ENCODE assay signal across 22 cellular contexts in genomic region chrX:25154168-25154567, GRCh38.
"Had no signal": no experiment of that assay in that cellular context is flagged by ENCODE, and none has a peak within 500 bp of the region (broad histone marks: within the 10 kb centered on the region; RNA-seq: fewer than 3 reads in every experiment).

No MANE protein-coding gene starts in this region.

- H3K4me1 Mint-ChIP-seq: activated naive CD4-positive, alpha-beta T cell treated with anti-CD3 and anti-CD28 coated beads, Interleukin-2, amount 50 U/mL, for 24 hours; brain; central memory CD8-positive, alpha-beta T cell had no signal

- H3K9me3 Mint-ChIP-seq: activated naive CD4-positive, alpha-beta T cell treated with anti-CD3 and anti-CD28 coated beads, Interleukin-2, amount 50 U/mL, for 24 hours; brain; central memory CD8-positive, alpha-beta T cell; T-helper 1 cell treated with Interleukin-12 subunit alpha and Interleukin-12 subunit beta and Interleukin-4 antibody, amounts not matched to agents 30 μg/mL and 1 μg/mL, for 36 hours; WTC11 had no signal

- H3K27ac ChIP-seq: KMS-11 had no signal

- DNase-seq: activated CD4-positive, alpha-beta T cell treated with anti-CD3 and anti-CD28 coated beads for 48 hours; activated CD4-positive, alpha-beta T cell treated with anti-CD3 and anti-CD28 coated beads, Interleukin-2, amount 50 U/mL, for 4 hours; activated CD4-positive, CD25-positive, alpha-beta regulatory T cell treated with anti-CD3 and anti-CD28 coated beads, Interleukin-2, amount 50 U/mL, for 72 hours; activated CD8-positive, alpha-beta memory T cell treated with anti-CD3 and anti-CD28 coated beads, Interleukin-2, amount 50 U/mL, for 48 hours; activated CD8-positive, alpha-beta T cell treated with anti-CD3 and anti-CD28 coated beads, Interleukin-2, amount 10 ng/mL, durations not matched to agents 7 days and 5 days; activated T-cell treated with anti-CD3 and anti-CD28 coated beads, Interleukin-2, amount 50 U/mL, for 1 hour; aorta; cortex of kidney; NCI-H1092; NCI-H1436; NCI-H1694 treated with DMSO at 0.1 percent for 48 hours; NCI-H2081 treated with DMSO at 0.1 percent for 48 hours; NCI-H446 treated with DMSO at 0.1 percent for 48 hours; NCI-H526; PC-3; SHP77 treated with DMSO at 0.1 percent for 48 hours had no signal

- H3K27ac Mint-ChIP-seq: activated CD8-positive, alpha-beta T cell treated with anti-CD3 and anti-CD28 coated beads, Interleukin-2, amount 10 ng/mL, durations not matched to agents 7 days and 5 days; activated naive CD4-positive, alpha-beta T cell treated with anti-CD3 and anti-CD28 coated beads, Interleukin-2, amount 50 U/mL, for 24 hours; brain; T-helper 1 cell treated with Interleukin-12 subunit alpha and Interleukin-12 subunit beta and Interleukin-4 antibody, amounts not matched to agents 30 μg/mL and 1 μg/mL, for 36 hours; WTC11 had no signal

- H3K27me3 Mint-ChIP-seq: activated naive CD4-positive, alpha-beta T cell treated with anti-CD3 and anti-CD28 coated beads, Interleukin-2, amount 50 U/mL, for 24 hours had no signal

- H3K36me3 Mint-ChIP-seq: activated naive CD4-positive, alpha-beta T cell treated with anti-CD3 and anti-CD28 coated beads, Interleukin-2, amount 50 U/mL, for 24 hours; brain; WTC11 had no signal

- H3K4me3 Mint-ChIP-seq: activated CD8-positive, alpha-beta T cell treated with anti-CD3 and anti-CD28 coated beads, Interleukin-2, amount 10 ng/mL, durations not matched to agents 7 days and 5 days; activated naive CD4-positive, alpha-beta T cell treated with anti-CD3 and anti-CD28 coated beads, Interleukin-2, amount 50 U/mL, for 24 hours; brain; central memory CD8-positive, alpha-beta T cell; T-helper 1 cell treated with Interleukin-12 subunit alpha and Interleukin-12 subunit beta and Interleukin-4 antibody, amounts not matched to agents 30 μg/mL and 1 μg/mL, for 36 hours; WTC11 had no signal
